8 cellular contexts compared by ENCODE assay signal in the genomic region with DNA sequence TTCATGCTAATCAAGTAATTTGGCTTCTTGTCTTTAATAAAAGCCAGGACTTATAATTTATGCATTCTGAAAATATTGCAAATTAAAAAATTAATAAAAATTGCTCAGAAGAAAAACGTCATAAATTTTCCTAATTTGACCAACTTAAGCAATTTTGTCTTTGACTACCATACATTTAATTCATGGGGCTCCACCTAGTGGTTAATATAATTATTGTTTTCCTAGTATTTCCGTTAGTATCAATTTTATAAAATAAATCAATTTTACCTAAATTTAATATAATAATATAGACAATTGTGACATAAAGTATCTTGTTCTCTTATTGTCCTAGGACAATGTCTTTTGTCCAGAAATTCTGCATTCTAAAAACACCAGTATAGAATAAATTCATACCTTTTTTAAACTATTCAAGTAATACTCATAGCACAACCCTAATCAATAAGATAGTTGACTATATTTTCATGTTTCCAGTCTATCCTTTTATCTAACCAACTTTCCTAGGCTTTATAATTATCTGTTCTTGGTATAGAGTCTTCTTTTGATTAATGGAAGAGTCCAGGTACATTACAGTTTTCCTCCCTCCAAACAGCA.
A peak's percentile ranks its signal among the peaks of the same experiment; 100 is the strongest.
DNase-seq lines count a peak whose midpoint lies in the region; ATAC-seq and TF ChIP-seq lines count a peak whose summit lies in the region.

No MANE protein-coding gene starts in this region.

- no peaks in the 10 kb centered on the region for H3K36me3 Mint-ChIP-seq in endothelial cell (ENCODE audit: low read depth, unreplicated experiment)
- H3K36me3 Mint-ChIP-seq in immature natural killer cell: no peaks in the 10 kb centered on the region

- no peaks in the 10 kb centered on the region for H3K9me3 Mint-ChIP-seq in endothelial cell (ENCODE audit: unreplicated experiment)
- H3K9me3 Mint-ChIP-seq in immature natural killer cell: peaks cover 0 to 7% (median 3%) of the 10 kb centered on the region in 6 donors

- H3K27me3 Mint-ChIP-seq in endothelial cell (ENCODE audit: unreplicated experiment) (peaks cover 4% of the 10 kb centered on the region), immature natural killer cell (ENCODE audit: low read depth in 3 of 3) (peaks cover 0 to 2% (median 0%) of the 10 kb centered on the region in 3 donors)

- H3K4me3 Mint-ChIP-seq in endothelial cell (ENCODE audit: unreplicated experiment) (no peak overlapping the region), immature natural killer cell (no peak overlapping the region)

- H3K4me1 Mint-ChIP-seq in endothelial cell (ENCODE audit: unreplicated experiment) (no peaks in the 10 kb centered on the region), immature natural killer cell (no peaks in the 10 kb centered on the region)

- intact Hi-C loops in stomach (cut with DNase I; ENCODE audit: low total_unique reads): no loop called here

- no peaks in the 10 kb centered on the region for H3K27me3 ChIP-seq in stomach

- no peaks in the 10 kb centered on the region for H3K9me3 ChIP-seq in stomach

- no peak for TF ChIP-seq EP300 in stomach (IDR thresholded peaks at IDR 0.05)

- H3K27ac ChIP-seq in stomach: no peak overlapping the region

- H3K27ac Mint-ChIP-seq in endothelial cell (ENCODE audit: unreplicated experiment): no peak overlapping the region
- no peak overlapping the region for H3K27ac Mint-ChIP-seq in immature natural killer cell

- H3K4me1 ChIP-seq in stomach: no peaks in the 10 kb centered on the region

- ATAC-seq in HG02870 (IDR thresholded peaks at IDR 0.05; ENCODE audit: unreplicated experiment) (no peak), GM21360 (IDR thresholded peaks at IDR 0.05; ENCODE audit: unreplicated experiment) (no peak)

- TF ChIP-seq CTCF in endothelial cell (IDR thresholded peaks at IDR 0.05; ENCODE audit: unreplicated experiment) (peak; percentile 96), stomach (IDR thresholded peaks at IDR 0.05) (peak in 4 of 7 experiments; percentile 11 to 77 (median 40))

- WGBS in stomach, 5 donors: 1 to 6% (median 2%) methylated on average over 2 of the region's 2 CpGs

- DNase-seq in NCI-H82 (lab: John Stamatoyannopoulos, UW) (peak; percentile 55), NCI-H82 treated with DMSO at 0.1 percent for 48 hours (lab: John Stamatoyannopoulos, UW; ENCODE audit: unreplicated experiment) (no peak), NCI-H69 (lab: John Stamatoyannopoulos, UW) (peak; percentile 56), endothelial cell (ENCODE audit: low spot score) (no peak), stomach (no peak), immature natural killer cell (no peak)

- no peak overlapping the region for H3K4me3 ChIP-seq in stomach

- TF ChIP-seq POLR2A in stomach (IDR thresholded peaks at IDR 0.05): no peak

- H3K36me3 ChIP-seq in stomach: no peaks in the 10 kb centered on the region

Comparison
In these comparisons a context has a peak if more than half of its experiments do, and no peak if none do; other contexts are left out.
1. DNase-seq: peak in NCI-H82 (single experiment) and NCI-H69 (single experiment); none in NCI-H82 treated with DMSO at 0.1 percent for 48 hours (single experiment), endothelial cell (single experiment), stomach (single experiment) and immature natural killer cell (0 of 3).